Comparison of ENCODE assay signal across 8 cellular contexts in genomic region chr20:53943522-53944291, GRCh38.
A peak's percentile ranks its signal among the peaks of the same experiment; 100 is the strongest.
DNase-seq lines count a peak whose midpoint lies in the region; ATAC-seq and TF ChIP-seq lines count a peak whose summit lies in the region.

No MANE protein-coding gene starts in this region.

- H3K9me3 Mint-ChIP-seq in activated CD4-positive, alpha-beta T cell treated with anti-CD3 and anti-CD28 coated beads, Interleukin-2, amount 10 ng/mL, durations not matched to agents 24 days and 14 days = no peaks in the 10 kb centered on the region

- H3K4me3 Mint-ChIP-seq in activated CD4-positive, alpha-beta T cell treated with anti-CD3 and anti-CD28 coated beads, Interleukin-2, amount 10 ng/mL, durations not matched to agents 24 days and 14 days = no peak overlapping the region

- TF ChIP-seq CTCF in fibroblast of lung (conservative IDR thresholded peaks at IDR 0.05 in 1 of 2, IDR thresholded peaks at IDR 0.05 in 1 of 2; ENCODE audit: low read depth in 1 of 2, low read length in 2 of 2) (peak; percentile 46 to 68), smooth muscle cell (IDR thresholded peaks at IDR 0.05; ENCODE audit: borderline replicate concordance, insufficient read depth, poor library complexity, severe bottlenecking) (peak; percentile 73)

- H3K9ac ChIP-seq in fibroblast of lung (ENCODE audit: insufficient read depth, low read length) (no peak overlapping the region), smooth muscle cell (ENCODE audit: low read depth) (peak overlapping the region; percentile 11)

- no peak for ATAC-seq in esophagus mucosa
- no peak for ATAC-seq in HG03135 (IDR thresholded peaks at IDR 0.05; ENCODE audit: unreplicated experiment)
- ATAC-seq in GM18505 (IDR thresholded peaks at IDR 0.05; ENCODE audit: unreplicated experiment) = no peak

- intact Hi-C loops in activated CD4-positive, alpha-beta T cell treated with anti-CD3 and anti-CD28 coated beads, Interleukin-2, amount 10 ng/mL, durations not matched to agents 24 days and 14 days (cut with micrococcal nuclease) = loop anchor here (10.0 kb wide), 1 partner anchor 799 kb away; no protein-coding TSS in a partner anchor

- 27% methylated on average over 11 of the region's 11 CpGs for WGBS in smooth muscle cell (ENCODE audit: low lambda C conversion rate)

- H3K27me3 ChIP-seq in fibroblast of lung (ENCODE audit: control insufficient read depth, insufficient read depth, low read length) (no peaks in the 10 kb centered on the region), smooth muscle cell (ENCODE audit: low read depth) (no peaks in the 10 kb centered on the region)

- no peaks in the 10 kb centered on the region for H3K9me3 ChIP-seq in fibroblast of lung (ENCODE audit: control insufficient read depth, insufficient read depth, low read depth, low read length)
- no peaks in the 10 kb centered on the region for H3K9me3 ChIP-seq in smooth muscle cell (replicated peaks; ENCODE audit: low read depth)

- H3K4me1 Mint-ChIP-seq in activated CD4-positive, alpha-beta T cell treated with anti-CD3 and anti-CD28 coated beads, Interleukin-2, amount 10 ng/mL, durations not matched to agents 24 days and 14 days = peaks cover 38% of the 10 kb centered on the region

- H3K4me3 ChIP-seq in fibroblast of lung (replicated peaks in 1 of 4; ENCODE audit: control extremely low read depth in 1 of 4, insufficient read depth in 1 of 4, low read depth in 3 of 4, low read length in 4 of 4) = peak overlapping the region in 3 of 4 experiments; percentile 8 to 67 (median 49)
- H3K4me3 ChIP-seq in smooth muscle cell = peak overlapping the region; percentile 36

- no peaks in the 10 kb centered on the region for H3K36me3 ChIP-seq in fibroblast of lung (ENCODE audit: control insufficient read depth, insufficient read depth, low read length)
- H3K36me3 ChIP-seq in smooth muscle cell (ENCODE audit: low read depth) = no peaks in the 10 kb centered on the region

- H3K27me3 Mint-ChIP-seq in activated CD4-positive, alpha-beta T cell treated with anti-CD3 and anti-CD28 coated beads, Interleukin-2, amount 10 ng/mL, durations not matched to agents 24 days and 14 days = no peaks in the 10 kb centered on the region

- H3K27ac ChIP-seq in fibroblast of lung (ENCODE audit: insufficient read depth, low read length) = peak overlapping the region; percentile 7
- H3K27ac ChIP-seq in smooth muscle cell (ENCODE audit: low read depth) = no peak overlapping the region

- peaks cover 9% of the 10 kb centered on the region for H3K4me1 ChIP-seq in fibroblast of lung (ENCODE audit: control insufficient read depth, extremely low read depth, insufficient read depth, low read length)
- H3K4me1 ChIP-seq in smooth muscle cell (ENCODE audit: low read depth) = peaks cover 34% of the 10 kb centered on the region

- peaks cover 3% of the 10 kb centered on the region for H3F3A ChIP-seq in smooth muscle cell (ENCODE audit: low read depth)

- H3K27ac Mint-ChIP-seq in activated CD4-positive, alpha-beta T cell treated with anti-CD3 and anti-CD28 coated beads, Interleukin-2, amount 10 ng/mL, durations not matched to agents 24 days and 14 days = no peak overlapping the region

- H3K4me2 ChIP-seq in fibroblast of lung (ENCODE audit: extremely low read depth, insufficient read depth, low read length) = peak overlapping the region; percentile 78
- H3K4me2 ChIP-seq in smooth muscle cell = peak overlapping the region; percentile 73

- DNase-seq in Daoy (ENCODE audit: low read depth) (peak; percentile 27), M059J (ENCODE audit: low read depth) (peak; percentile 50), fibroblast of lung (ENCODE audit: low read depth in 2 of 2) (peak in 1 of 2 donors; percentile 61), smooth muscle cell (lab: John Stamatoyannopoulos, UW; ENCODE audit: unreplicated experiment) (no peak)
- DNase-seq in activated CD4-positive, alpha-beta T cell treated with anti-CD3 and anti-CD28 coated beads, Interleukin-2, amount 10 ng/mL, durations not matched to agents 24 days and 14 days = peak; percentile 80

- H2AFZ ChIP-seq in fibroblast of lung (ENCODE audit: low read length) (peak overlapping the region; percentile 50), smooth muscle cell (ENCODE audit: low read depth) (peak overlapping the region; percentile 75)

- H4K20me1 ChIP-seq in fibroblast of lung (ENCODE audit: control insufficient read depth, extremely low read depth, insufficient read depth, low read length) = no peaks in the 10 kb centered on the region
- H4K20me1 ChIP-seq in smooth muscle cell (ENCODE audit: low read depth) = no peaks in the 10 kb centered on the region

- H3K36me3 Mint-ChIP-seq in activated CD4-positive, alpha-beta T cell treated with anti-CD3 and anti-CD28 coated beads, Interleukin-2, amount 10 ng/mL, durations not matched to agents 24 days and 14 days (ENCODE audit: low read depth) = no peaks in the 10 kb centered on the region

- no peak for TF ChIP-seq POLR2A in GM18505 (IDR thresholded peaks at IDR 0.05; ENCODE audit: borderline replicate concordance, extremely low read depth, insufficient read depth, insufficient read length)

- H3K79me2 ChIP-seq in fibroblast of lung (ENCODE audit: control insufficient read depth, insufficient read depth, low read length) (no peaks in the 10 kb centered on the region), smooth muscle cell (ENCODE audit: low read depth) (no peaks in the 10 kb centered on the region)
